19 cellular contexts compared by ENCODE assay signal in genomic region chr5:79183617-79184016, GRCh38. TPM values are rescaled to one million over a fixed set of nuclear protein-coding genes. Genes with fewer than 3 reads are reported as not detected.
DNase-seq lines count a peak whose midpoint lies in the region; ATAC-seq and TF ChIP-seq lines count a peak whose summit lies in the region.
"Had no signal": no experiment of that assay in that cellular context is flagged by ENCODE, and none has a peak within 500 bp of the region (broad histone marks: within the 10 kb centered on the region; RNA-seq: fewer than 3 reads in every experiment).

No MANE protein-coding gene starts in this region.

- H3K9me3 ChIP-seq in mammary epithelial cell (replicated peaks; ENCODE audit: insufficient read depth, low read length) (no peaks in the 10 kb centered on the region), RWPE2 (ENCODE audit: severe bottlenecking) (no peaks in the 10 kb centered on the region)
- H3K9me3 ChIP-seq in CD8-positive, alpha-beta memory T cell (ENCODE audit: low read length), result no peaks in the 10 kb centered on the region
- H3K9me3 ChIP-seq: SJSA1 had no signal

- no peak overlapping the region for H3K4me3 ChIP-seq in mammary epithelial cell (replicated peaks in 1 of 3; ENCODE audit: insufficient read depth in 1 of 3, low read depth in 2 of 3, low read length in 3 of 3)
- no peak overlapping the region for H3K4me3 ChIP-seq in RWPE2 (ENCODE audit: severe bottlenecking)
- no peak overlapping the region for H3K4me3 ChIP-seq in CD8-positive, alpha-beta memory T cell (ENCODE audit: low read length)
- H3K4me3 ChIP-seq: SJSA1 had no signal

- H2AFZ ChIP-seq in mammary epithelial cell (ENCODE audit: low read depth, low read length), result no peak overlapping the region

- H3K9ac ChIP-seq in mammary epithelial cell (ENCODE audit: insufficient read depth, low read length), result no peak overlapping the region

- no TSS peak for BruUV-seq in mammary epithelial cell (replicated peaks; lab: Mats Ljungman, UMichigan)
- no TSS peak for BruUV-seq in MCF 10A (replicated peaks; lab: Mats Ljungman, UMichigan)

- POLR2A ChIA-PET in MCF 10A (lab: Yijun Ruan, JAX), result no interaction called here
- POLR2A ChIA-PET in CD8-positive, alpha-beta memory T cell (lab: Charles Lee), result no interaction called here

- no peaks in the 10 kb centered on the region for H4K20me1 ChIP-seq in mammary epithelial cell (ENCODE audit: insufficient read depth, low read length)

- H3K4me1 Mint-ChIP-seq in MCF 10A (ENCODE audit: insufficient read depth, unreplicated experiment), result peaks cover 11% of the 10 kb centered on the region
- H3K4me1 Mint-ChIP-seq in CD8-positive, alpha-beta memory T cell, result no peaks in the 10 kb centered on the region
- H3K4me1 Mint-ChIP-seq in T-helper 2 cell treated with Interferon-gamma antibody and Interleukin-4, amounts not matched to agents 5 μg/mL and 100 μg/mL, for 36 hours (ENCODE audit: low read depth), result no peaks in the 10 kb centered on the region
- H3K4me1 Mint-ChIP-seq: CD14-positive monocyte had no signal

- ATAC-seq in RWPE2 (ENCODE audit: low read depth), result peak; percentile 50; the same call in 2 of the 3 replicates
- peak; percentile 72 for ATAC-seq in foreskin keratinocyte
- no peak for ATAC-seq in GM21423 (IDR thresholded peaks at IDR 0.05; ENCODE audit: unreplicated experiment)
- ATAC-seq in GM19395 (IDR thresholded peaks at IDR 0.05; ENCODE audit: unreplicated experiment), result no peak

- no peak overlapping the region for H3K4me3 Mint-ChIP-seq in MCF 10A (ENCODE audit: unreplicated experiment)
- no peak overlapping the region for H3K4me3 Mint-ChIP-seq in CD8-positive, alpha-beta memory T cell
- no peak overlapping the region for H3K4me3 Mint-ChIP-seq in T-helper 2 cell treated with Interferon-gamma antibody and Interleukin-4, amounts not matched to agents 5 μg/mL and 100 μg/mL, for 36 hours
- H3K4me3 Mint-ChIP-seq: CD14-positive monocyte, H9 had no signal

- TF ChIP-seq CTCF in mammary epithelial cell (conservative IDR thresholded peaks at IDR 0.05 in 1 of 2, IDR thresholded peaks at IDR 0.05 in 1 of 2; ENCODE audit: extremely low read depth in 1 of 2, insufficient read depth in 1 of 2, low read depth in 1 of 2, low read length in 2 of 2), result no peak
- TF ChIP-seq CTCF in MCF 10A (IDR thresholded peaks at IDR 0.05; ENCODE audit: unreplicated experiment), result no peak
- no peak for TF ChIP-seq CTCF in RWPE2 (IDR thresholded peaks at IDR 0.05; ENCODE audit: poor library complexity, severe bottlenecking)
- no peak for TF ChIP-seq CTCF in foreskin keratinocyte (conservative IDR thresholded peaks at IDR 0.05)

- H3K79me2 ChIP-seq in mammary epithelial cell (ENCODE audit: insufficient read depth, low read length), result no peaks in the 10 kb centered on the region

- no peak overlapping the region for H3K27ac Mint-ChIP-seq in MCF 10A (ENCODE audit: low read depth, unreplicated experiment)
- H3K27ac Mint-ChIP-seq in CD8-positive, alpha-beta memory T cell, result no peak overlapping the region
- H3K27ac Mint-ChIP-seq in T-helper 2 cell treated with Interferon-gamma antibody and Interleukin-4, amounts not matched to agents 5 μg/mL and 100 μg/mL, for 36 hours, result no peak overlapping the region
- H3K27ac Mint-ChIP-seq: H9 had no signal

- no peaks in the 10 kb centered on the region for H3K27me3 Mint-ChIP-seq in MCF 10A (ENCODE audit: insufficient read depth, unreplicated experiment)
- H3K27me3 Mint-ChIP-seq in CD8-positive, alpha-beta memory T cell, result peaks cover 0 to 2% of the 10 kb centered on the region in 2 donors
- no peaks in the 10 kb centered on the region for H3K27me3 Mint-ChIP-seq in T-helper 2 cell treated with Interferon-gamma antibody and Interleukin-4, amounts not matched to agents 5 μg/mL and 100 μg/mL, for 36 hours (ENCODE audit: low read depth)

- WGBS in mammary epithelial cell (ENCODE audit: low coverage, missing lambda C conversion rate), result 0% methylated on average over 1 of the region's 1 CpG

- H3K27ac ChIP-seq in mammary epithelial cell (ENCODE audit: insufficient read depth, low read depth, low read length) (no peak overlapping the region), RWPE2 (ENCODE audit: poor library complexity, severe bottlenecking) (peak overlapping the region; percentile 35), foreskin keratinocyte (peak overlapping the region; percentile 50)
- no peak overlapping the region for H3K27ac ChIP-seq in CD8-positive, alpha-beta memory T cell (ENCODE audit: low read depth, low read length)
- H3K27ac ChIP-seq: SJSA1 had no signal

- in situ Hi-C loops in mammary epithelial cell (cut with MboI; ENCODE audit: low sequenced_read_pairs in 2 of 2), result no loop called here

- H3K9me3 Mint-ChIP-seq in MCF 10A (ENCODE audit: unreplicated experiment), result no peaks in the 10 kb centered on the region
- no peaks in the 10 kb centered on the region for H3K9me3 Mint-ChIP-seq in CD8-positive, alpha-beta memory T cell
- H3K9me3 Mint-ChIP-seq in T-helper 2 cell treated with Interferon-gamma antibody and Interleukin-4, amounts not matched to agents 5 μg/mL and 100 μg/mL, for 36 hours, result no peaks in the 10 kb centered on the region
- H3K9me3 Mint-ChIP-seq: H9 had no signal

- H3K27me3 ChIP-seq in mammary epithelial cell (ENCODE audit: insufficient read depth, low read length), result no peaks in the 10 kb centered on the region
- H3K27me3 ChIP-seq in RWPE2 (ENCODE audit: insufficient read depth, poor library complexity, severe bottlenecking), result no peaks in the 10 kb centered on the region
- no peaks in the 10 kb centered on the region for H3K27me3 ChIP-seq in foreskin keratinocyte
- no peaks in the 10 kb centered on the region for H3K27me3 ChIP-seq in CD8-positive, alpha-beta memory T cell (ENCODE audit: insufficient read depth, low read length, poor library complexity, severe bottlenecking)
- H3K27me3 ChIP-seq: SJSA1 had no signal

- no peaks in the 10 kb centered on the region for H3K36me3 Mint-ChIP-seq in MCF 10A (ENCODE audit: insufficient read depth, unreplicated experiment)
- no peaks in the 10 kb centered on the region for H3K36me3 Mint-ChIP-seq in CD8-positive, alpha-beta memory T cell
- H3K36me3 Mint-ChIP-seq in T-helper 2 cell treated with Interferon-gamma antibody and Interleukin-4, amounts not matched to agents 5 μg/mL and 100 μg/mL, for 36 hours (ENCODE audit: low read depth), result no peaks in the 10 kb centered on the region
- H3K36me3 Mint-ChIP-seq: CD14-positive monocyte had no signal

- H3K4me1 ChIP-seq in mammary epithelial cell (ENCODE audit: insufficient read depth, low read length), result no peaks in the 10 kb centered on the region
- peaks cover 22% of the 10 kb centered on the region for H3K4me1 ChIP-seq in RWPE2 (ENCODE audit: insufficient read depth, poor library complexity, severe bottlenecking)
- H3K4me1 ChIP-seq in foreskin keratinocyte, result peaks cover 19% of the 10 kb centered on the region
- H3K4me1 ChIP-seq in CD8-positive, alpha-beta memory T cell (ENCODE audit: insufficient read depth, low read length), result no peaks in the 10 kb centered on the region
- H3K4me1 ChIP-seq: SJSA1 had no signal

- H3K36me3 ChIP-seq in mammary epithelial cell (ENCODE audit: insufficient read depth, low read length) (no peaks in the 10 kb centered on the region), RWPE2 (ENCODE audit: low read depth) (no peaks in the 10 kb centered on the region)
- H3K36me3 ChIP-seq in CD8-positive, alpha-beta memory T cell (ENCODE audit: insufficient read depth, low read length), result no peaks in the 10 kb centered on the region
- H3K36me3 ChIP-seq: SJSA1 had no signal

- dilution Hi-C loops in mammary epithelial cell (cut with HindIII; ENCODE audit: low sequenced_read_pairs), result no loop called here

- intact Hi-C loops in mammary epithelial cell (cut with micrococcal nuclease) (no loop called here), MCF 10A (cut with micrococcal nuclease) (no loop called here)

- no peak overlapping the region for H3K4me2 ChIP-seq in mammary epithelial cell (ENCODE audit: insufficient read depth, low read depth, low read length)

- CTCF ChIA-PET in mammary epithelial cell (lab: Charles Lee; ENCODE audit: low non-redundant PET), result no interaction called here
- CTCF ChIA-PET in MCF 10A (lab: Yijun Ruan, JAX), result no interaction called here
- CTCF ChIA-PET in CD8-positive, alpha-beta memory T cell (lab: Charles Lee), result no interaction called here

- DNase-seq in mammary epithelial cell, result peak; percentile 66
- DNase-seq in MCF 10A (ENCODE audit: unreplicated experiment), result no peak
- no peak for DNase-seq in RWPE2 (ENCODE audit: low spot score)
- DNase-seq in foreskin keratinocyte, result peak; percentile 63 to 71
- DNase-seq in CD8-positive, alpha-beta memory T cell, result no peak
- no peak for DNase-seq in T-helper 2 cell treated with Interferon-gamma antibody and Interleukin-4, amounts not matched to agents 5 μg/mL and 100 μg/mL, for 36 hours (ENCODE audit: low spot score)
- DNase-seq: COR-L47, DMS153, EL, H9, NCI-H1417 treated with DMSO at 0.1 percent for 48 hours, NCI-H1930, NCI-H2171 treated with DMSO at 0.1 percent for 48 hours, NCI-H446 treated with DMSO at 0.1 percent for 48 hours, OCI-M1 had no signal

RNA-seq across cellular contexts. Expression of gene JMY, which starts 52.3 kb away (rescaled TPM):
- 10 to 100 TPM in 1 of 2 donors, 1 to 10 TPM in 1; 7.5 to 16.8 TPM for total RNA-seq in mammary epithelial cell
- 1.5 TPM for polyA plus RNA-seq in mammary epithelial cell
- polyA minus RNA-seq in mammary epithelial cell, result 3.2 TPM
- total RNA-seq in MCF 10A (2022), result 16.8 and 19.3 TPM in 2 replicates
- 5.2 and 5.8 TPM in 2 replicates for total RNA-seq in foreskin keratinocyte
- polyA plus RNA-seq in foreskin keratinocyte, result 0.93 and 0.97 TPM in 2 replicates
- total RNA-seq in CD8-positive, alpha-beta memory T cell, result 1 to 10 TPM; 7.6 TPM
- 5.1 TPM for polyA plus RNA-seq in CD8-positive, alpha-beta memory T cell

Comparison
In these comparisons a context has a peak if more than half of its experiments do, and no peak if none do; other contexts are left out.
1. DNase-seq: peak in mammary epithelial cell (single experiment) and foreskin keratinocyte (2 of 2); none in MCF 10A (single experiment), RWPE2 (single experiment), CD8-positive, alpha-beta memory T cell (0 of 5) and T-helper 2 cell treated with Interferon-gamma antibody and Interleukin-4, amounts not matched to agents 5 μg/mL and 100 μg/mL, for 36 hours (single experiment).
2. H3K27ac ChIP-seq: peak in RWPE2 (single experiment) and foreskin keratinocyte (single experiment); none in mammary epithelial cell (single experiment) and CD8-positive, alpha-beta memory T cell (single experiment).
3. ATAC-seq: peak in RWPE2 (single experiment) and foreskin keratinocyte (single experiment); none in GM21423 (single experiment) and GM19395 (single experiment).